Comparison of ENCODE assay signal across 2 cellular contexts in the genomic region with DNA sequence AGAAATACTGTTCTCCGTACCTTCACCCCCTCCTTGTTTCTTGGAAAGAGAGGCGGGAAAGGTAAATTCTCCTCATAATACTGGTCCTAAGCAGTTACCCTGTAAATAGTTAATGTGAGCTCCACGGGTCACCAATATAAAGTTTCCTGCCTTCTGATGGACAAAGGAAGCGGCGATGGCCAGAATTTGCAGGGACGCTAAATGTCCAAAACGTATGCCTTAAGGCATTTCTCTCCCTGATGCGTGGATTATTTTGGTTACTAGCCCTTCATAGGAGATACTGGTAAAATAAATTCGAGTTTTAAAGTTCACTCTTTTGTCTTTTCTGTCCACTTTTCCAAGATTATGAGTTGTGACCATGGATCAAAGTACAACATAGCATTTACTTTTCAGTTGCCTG.
TF ChIP-seq lines count a peak whose summit lies in the region.

No MANE protein-coding gene starts in this region.

TF ChIP-seq in liver, 16 proteins besides CTCF, POLR2A, EP300 and RAD21 (continued from another document):
- TF ChIP-seq REST (IDR thresholded peaks at IDR 0.05) (no peak), FOXA2 (IDR thresholded peaks at IDR 0.05) (no peak), YY1 (IDR thresholded peaks at IDR 0.05) (no peak), SP1 (IDR thresholded peaks at IDR 0.05) (no peak), JUND (IDR thresholded peaks at IDR 0.05) (no peak), HNF4A (conservative IDR thresholded peaks at IDR 0.05) (no peak), ZBTB33 (IDR thresholded peaks at IDR 0.05) (no peak)

TF ChIP-seq in HepG2, 621 proteins besides CTCF, POLR2A, EP300 and RAD21 (continued from another document):
- TF ChIP-seq POGK (CRISPR knock-in tag; conservative IDR thresholded peaks at IDR 0.05) (no peak), ZNF788 (CRISPR knock-in tag; IDR thresholded peaks at IDR 0.05; ENCODE audit: borderline replicate concordance) (no peak), ZNF367 (CRISPR knock-in tag; IDR thresholded peaks at IDR 0.05; ENCODE audit: borderline replicate concordance) (no peak), NFE2L2 (IDR thresholded peaks at IDR 0.05; ENCODE audit: low read length) (no peak), SALL1 (CRISPR knock-in tag; IDR thresholded peaks at IDR 0.05) (no peak)
